ENCODE assay signal across 1 cellular context in genomic region chr20:2663887-2664719, GRCh38.
A peak's percentile ranks its signal among the peaks of the same experiment; 100 is the strongest.
TF ChIP-seq lines count a peak whose summit lies in the region.

TSS of gene IDH3B (minus strand) at chr20:2664216. CDS start at chr20:2664188, 28 bp downstream.

TF ChIP-seq in HepG2, 621 proteins besides CTCF, POLR2A, EP300 and RAD21 (continued from another document and continues in another):
- TF ChIP-seq XBP1 (CRISPR knock-in tag; IDR thresholded peaks at IDR 0.05) (0 out of 2 replicates have a peak, but pooled peaks have one; percentile 42), KDM2A (CRISPR knock-in tag; IDR thresholded peaks at IDR 0.05; ENCODE audit: borderline replicate concordance, low read depth) (peak; percentile 99), ZNF484 (CRISPR knock-in tag; IDR thresholded peaks at IDR 0.05; ENCODE audit: borderline replicate concordance, low read depth) (no peak), ZNF703 (CRISPR knock-in tag; IDR thresholded peaks at IDR 0.05; ENCODE audit: borderline replicate concordance) (0 out of 2 replicates have a peak, but pooled peaks have one; percentile 54), ZBTB2 (CRISPR knock-in tag; IDR thresholded peaks at IDR 0.05; ENCODE audit: low read depth) (0 out of 2 replicates have a peak, but pooled peaks have one; percentile 49), ZNF605 (CRISPR knock-in tag; IDR thresholded peaks at IDR 0.05) (peak; percentile 97), MTA1 (CRISPR knock-in tag; IDR thresholded peaks at IDR 0.05; ENCODE audit: borderline replicate concordance) (peak; percentile 84), ZNF891 (CRISPR knock-in tag; IDR thresholded peaks at IDR 0.05) (peak; percentile 89), RARG (CRISPR knock-in tag; IDR thresholded peaks at IDR 0.05; ENCODE audit: low read depth) (no peak), ZNF367 (CRISPR knock-in tag; IDR thresholded peaks at IDR 0.05; ENCODE audit: borderline replicate concordance) (no peak), MIER2 (CRISPR knock-in tag; IDR thresholded peaks at IDR 0.05) (peak; percentile 88), HCFC1 (IDR thresholded peaks at IDR 0.05; ENCODE audit: low read depth, low read length) (peak; percentile 92), KDM6A (CRISPR knock-in tag; IDR thresholded peaks at IDR 0.05; ENCODE audit: low read depth) (no peak), ATAD3A (CRISPR knock-in tag; IDR thresholded peaks at IDR 0.05) (peak; percentile 8; the same call in 1 of the 2 replicates), ZC3H13 (CRISPR knock-in tag; IDR thresholded peaks at IDR 0.05) (peak; percentile 45; the same call in 1 of the 2 replicates), ZKSCAN8 (CRISPR knock-in tag; IDR thresholded peaks at IDR 0.05; ENCODE audit: borderline replicate concordance) (peak; percentile 70), ZNF616 (CRISPR knock-in tag; IDR thresholded peaks at IDR 0.05; ENCODE audit: low read depth) (no peak), THAP11 (CRISPR knock-in tag; IDR thresholded peaks at IDR 0.05) (peak; percentile 97), ZNF644 (CRISPR knock-in tag; IDR thresholded peaks at IDR 0.05; ENCODE audit: low read depth) (peak; percentile 26; the same call in 1 of the 2 replicates), BCL3 (CRISPR knock-in tag; IDR thresholded peaks at IDR 0.05) (peak; percentile 98), RFX3 (CRISPR knock-in tag; IDR thresholded peaks at IDR 0.05) (0 out of 2 replicates have a peak, but pooled peaks have one; percentile 9), KLF9 (CRISPR knock-in tag; IDR thresholded peaks at IDR 0.05; ENCODE audit: low read depth) (no peak), ZNF652 (CRISPR knock-in tag; IDR thresholded peaks at IDR 0.05; ENCODE audit: borderline replicate concordance, low read depth) (peak; percentile 28; the same call in 1 of the 2 replicates), DBP (CRISPR knock-in tag; IDR thresholded peaks at IDR 0.05; ENCODE audit: not compliant biosample characterization) (peak; percentile 75), NR1H2 (CRISPR knock-in tag; IDR thresholded peaks at IDR 0.05; ENCODE audit: borderline replicate concordance, low read depth) (peak; percentile 61; the same call in 1 of the 2 replicates), ZFYVE20 (CRISPR knock-in tag; IDR thresholded peaks at IDR 0.05; ENCODE audit: borderline replicate concordance, low read depth) (no peak), RCOR2 (CRISPR knock-in tag; IDR thresholded peaks at IDR 0.05) (no peak), STAG1 (CRISPR knock-in tag; IDR thresholded peaks at IDR 0.05) (no peak), ZZZ3 (CRISPR knock-in tag; IDR thresholded peaks at IDR 0.05; ENCODE audit: borderline replicate concordance) (peak; percentile 96; the same call in 1 of the 2 replicates), ZNF75D (CRISPR knock-in tag; IDR thresholded peaks at IDR 0.05; ENCODE audit: borderline replicate concordance) (peak; percentile 75; the same call in 1 of the 2 replicates), ZNF44 (CRISPR knock-in tag; IDR thresholded peaks at IDR 0.05) (peak; percentile 96; the same call in 1 of the 2 replicates), ZNF792 (CRISPR knock-in tag; IDR thresholded peaks at IDR 0.05) (peak; percentile 90), REST (IDR thresholded peaks at IDR 0.05; ENCODE audit: borderline replicate concordance in 1 of 2, low read depth in 1 of 2, low read length in 2 of 2) (peak in 1 of 2 experiments; percentile 82; a peak in 2 of 4 replicates), ZNF468 (CRISPR knock-in tag; IDR thresholded peaks at IDR 0.05) (no peak; the same call in 1 of the 2 replicates), SRF (IDR thresholded peaks at IDR 0.05; ENCODE audit: low read depth, low read length) (peak; percentile 89), ZNF552 (CRISPR knock-in tag; IDR thresholded peaks at IDR 0.05; ENCODE audit: borderline replicate concordance) (no peak), ZNF766 (CRISPR knock-in tag; IDR thresholded peaks at IDR 0.05; ENCODE audit: borderline replicate concordance) (peak; percentile 80), KAT8 (CRISPR knock-in tag; IDR thresholded peaks at IDR 0.05) (peak; percentile 100), ZNF460 (CRISPR knock-in tag; IDR thresholded peaks at IDR 0.05; ENCODE audit: borderline replicate concordance) (no peak; the same call in 1 of the 2 replicates), SP5 (CRISPR knock-in tag; IDR thresholded peaks at IDR 0.05; ENCODE audit: borderline replicate concordance, low read depth) (no peak), ZNF24 (IDR thresholded peaks at IDR 0.05) (no peak; the same call in none of the 2 replicates), JUN (CRISPR knock-in tag; IDR thresholded peaks at IDR 0.05) (no peak), ZNF784 (CRISPR knock-in tag; IDR thresholded peaks at IDR 0.05; ENCODE audit: borderline replicate concordance) (peak; percentile 99), ARNTL (CRISPR knock-in tag; IDR thresholded peaks at IDR 0.05) (peak; percentile 76; the same call in 1 of the 2 replicates)
- TF ChIP-seq, protein P1, sequence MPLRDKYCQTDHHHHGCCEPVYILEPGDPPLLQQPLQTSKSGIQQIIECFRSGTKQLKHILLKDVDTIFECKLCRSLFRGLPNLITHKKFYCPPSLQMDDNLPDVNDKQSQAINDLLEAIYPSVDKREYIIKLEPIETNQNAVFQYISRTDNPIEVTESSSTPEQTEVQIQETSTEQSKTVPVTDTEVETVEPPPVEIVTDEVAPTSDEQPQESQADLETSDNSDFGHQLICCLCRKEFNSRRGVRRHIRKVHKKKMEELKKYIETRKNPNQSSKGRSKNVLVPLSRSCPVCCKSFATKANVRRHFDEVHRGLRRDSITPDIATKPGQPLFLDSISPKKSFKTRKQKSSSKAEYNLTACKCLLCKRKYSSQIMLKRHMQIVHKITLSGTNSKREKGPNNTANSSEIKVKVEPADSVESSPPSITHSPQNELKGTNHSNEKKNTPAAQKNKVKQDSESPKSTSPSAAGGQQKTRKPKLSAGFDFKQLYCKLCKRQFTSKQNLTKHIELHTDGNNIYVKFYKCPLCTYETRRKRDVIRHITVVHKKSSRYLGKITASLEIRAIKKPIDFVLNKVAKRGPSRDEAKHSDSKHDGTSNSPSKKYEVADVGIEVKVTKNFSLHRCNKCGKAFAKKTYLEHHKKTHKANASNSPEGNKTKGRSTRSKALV (CRISPR knock-in tag; IDR thresholded peaks at IDR 0.05), result peak; percentile 56; the same call in 1 of the 2 replicates
- TF ChIP-seq, protein P2, sequence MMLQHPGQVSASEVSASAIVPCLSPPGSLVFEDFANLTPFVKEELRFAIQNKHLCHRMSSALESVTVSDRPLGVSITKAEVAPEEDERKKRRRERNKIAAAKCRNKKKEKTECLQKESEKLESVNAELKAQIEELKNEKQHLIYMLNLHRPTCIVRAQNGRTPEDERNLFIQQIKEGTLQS (CRISPR knock-in tag; IDR thresholded peaks at IDR 0.05), result peak; percentile 60; the same call in 1 of the 2 replicates
- TF ChIP-seq, protein P3, sequence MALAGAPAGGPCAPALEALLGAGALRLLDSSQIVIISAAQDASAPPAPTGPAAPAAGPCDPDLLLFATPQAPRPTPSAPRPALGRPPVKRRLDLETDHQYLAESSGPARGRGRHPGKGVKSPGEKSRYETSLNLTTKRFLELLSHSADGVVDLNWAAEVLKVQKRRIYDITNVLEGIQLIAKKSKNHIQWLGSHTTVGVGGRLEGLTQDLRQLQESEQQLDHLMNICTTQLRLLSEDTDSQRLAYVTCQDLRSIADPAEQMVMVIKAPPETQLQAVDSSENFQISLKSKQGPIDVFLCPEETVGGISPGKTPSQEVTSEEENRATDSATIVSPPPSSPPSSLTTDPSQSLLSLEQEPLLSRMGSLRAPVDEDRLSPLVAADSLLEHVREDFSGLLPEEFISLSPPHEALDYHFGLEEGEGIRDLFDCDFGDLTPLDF (CRISPR knock-in tag; IDR thresholded peaks at IDR 0.05), result no peak; the same call in 1 of the 2 replicates
- TF ChIP-seq, protein P4, sequence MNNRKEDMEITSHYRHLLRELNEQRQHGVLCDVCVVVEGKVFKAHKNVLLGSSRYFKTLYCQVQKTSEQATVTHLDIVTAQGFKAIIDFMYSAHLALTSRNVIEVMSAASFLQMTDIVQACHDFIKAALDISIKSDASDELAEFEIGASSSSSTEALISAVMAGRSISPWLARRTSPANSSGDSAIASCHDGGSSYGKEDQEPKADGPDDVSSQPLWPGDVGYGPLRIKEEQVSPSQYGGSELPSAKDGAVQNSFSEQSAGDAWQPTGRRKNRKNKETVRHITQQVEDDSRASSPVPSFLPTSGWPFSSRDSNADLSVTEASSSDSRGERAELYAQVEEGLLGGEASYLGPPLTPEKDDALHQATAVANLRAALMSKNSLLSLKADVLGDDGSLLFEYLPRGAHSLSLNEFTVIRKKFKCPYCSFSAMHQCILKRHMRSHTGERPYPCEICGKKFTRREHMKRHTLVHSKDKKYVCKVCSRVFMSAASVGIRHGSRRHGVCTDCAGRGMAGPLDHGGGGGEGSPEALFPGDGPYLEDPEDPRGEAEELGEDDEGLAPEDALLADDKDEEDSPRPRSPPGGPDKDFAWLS (CRISPR knock-in tag; IDR thresholded peaks at IDR 0.05; ENCODE audit: borderline replicate concordance), result no peak; the same call in 1 of the 2 replicates
- TF ChIP-seq, protein P5, sequence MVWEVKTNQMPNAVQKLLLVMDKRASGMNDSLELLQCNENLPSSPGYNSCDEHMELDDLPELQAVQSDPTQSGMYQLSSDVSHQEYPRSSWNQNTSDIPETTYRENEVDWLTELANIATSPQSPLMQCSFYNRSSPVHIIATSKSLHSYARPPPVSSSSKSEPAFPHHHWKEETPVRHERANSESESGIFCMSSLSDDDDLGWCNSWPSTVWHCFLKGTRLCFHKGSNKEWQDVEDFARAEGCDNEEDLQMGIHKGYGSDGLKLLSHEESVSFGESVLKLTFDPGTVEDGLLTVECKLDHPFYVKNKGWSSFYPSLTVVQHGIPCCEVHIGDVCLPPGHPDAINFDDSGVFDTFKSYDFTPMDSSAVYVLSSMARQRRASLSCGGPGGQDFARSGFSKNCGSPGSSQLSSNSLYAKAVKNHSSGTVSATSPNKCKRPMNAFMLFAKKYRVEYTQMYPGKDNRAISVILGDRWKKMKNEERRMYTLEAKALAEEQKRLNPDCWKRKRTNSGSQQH (CRISPR knock-in tag; IDR thresholded peaks at IDR 0.05; ENCODE audit: low read depth), result peak; percentile 99
- TF ChIP-seq, protein P6, sequence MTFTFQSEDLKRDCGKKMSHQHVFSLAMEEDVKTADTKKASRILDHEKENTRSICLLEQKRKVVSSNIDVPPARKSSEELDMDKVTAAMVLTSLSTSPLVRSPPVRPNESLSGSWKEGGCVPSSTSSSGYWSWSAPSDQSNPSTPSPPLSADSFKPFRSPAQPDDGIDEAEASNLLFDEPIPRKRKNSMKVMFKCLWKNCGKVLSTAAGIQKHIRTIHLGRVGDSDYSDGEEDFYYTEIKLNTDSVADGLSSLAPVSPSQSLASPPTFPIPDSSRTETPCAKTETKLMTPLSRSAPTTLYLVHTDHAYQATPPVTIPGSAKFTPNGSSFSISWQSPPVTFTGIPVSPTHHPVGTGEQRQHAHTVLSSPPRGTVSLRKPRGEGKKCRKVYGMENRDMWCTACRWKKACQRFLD (CRISPR knock-in tag; IDR thresholded peaks at IDR 0.05; ENCODE audit: borderline replicate concordance), result no peak; the same call in 1 of the 2 replicates
